24 cellular contexts compared by ENCODE assay signal in genomic region chr12:126727218-126727601, GRCh38.
"Had no signal": no experiment of that assay in that cellular context is flagged by ENCODE, and none has a peak within 500 bp of the region (broad histone marks: within the 10 kb centered on the region; RNA-seq: fewer than 3 reads in every experiment).

No MANE protein-coding gene starts in this region.

- H3K36me3 ChIP-seq: brain microvascular endothelial cell, esophagus muscularis mucosa, gastrocnemius medialis, lower lobe of right lung, ovary, prostate gland, upper lobe of right lung had no signal

- H3K4me1 ChIP-seq: gastrocnemius medialis, lower lobe of right lung, prostate gland, upper lobe of right lung had no signal

- H3K27ac ChIP-seq: brain microvascular endothelial cell, esophagus muscularis mucosa, gastrocnemius medialis, lower lobe of right lung, ovary, prostate gland, upper lobe of right lung, VCaP had no signal

- H3K27ac Mint-ChIP-seq: activated CD4-positive, alpha-beta memory T cell treated with anti-CD3 and anti-CD28 coated beads, Interleukin-2, amount 10 ng/mL, durations not matched to agents 7 days and 5 days; activated CD4-positive, alpha-beta T cell treated with anti-CD3 and anti-CD28 coated beads, Interleukin-2, amount 10 ng/mL, durations not matched to agents 24 days and 14 days; dendritic cell treated with granulocyte-macrophage colony-stimulating factor and Interleukin-4, amounts not matched to agents 40 ng/mL and 50 ng/mL, for 4 days; effector memory CD8-positive, alpha-beta T cell; immature natural killer cell; naive thymus-derived CD4-positive, alpha-beta T cell had no signal

- H3K4me3 Mint-ChIP-seq: activated CD4-positive, alpha-beta memory T cell treated with anti-CD3 and anti-CD28 coated beads, Interleukin-2, amount 10 ng/mL, durations not matched to agents 7 days and 5 days; activated CD4-positive, alpha-beta T cell treated with anti-CD3 and anti-CD28 coated beads, Interleukin-2, amount 10 ng/mL, durations not matched to agents 24 days and 14 days; dendritic cell treated with granulocyte-macrophage colony-stimulating factor and Interleukin-4, amounts not matched to agents 40 ng/mL and 50 ng/mL, for 4 days; immature natural killer cell had no signal

- H3K4me1 Mint-ChIP-seq: activated CD4-positive, alpha-beta memory T cell treated with anti-CD3 and anti-CD28 coated beads, Interleukin-2, amount 10 ng/mL, durations not matched to agents 7 days and 5 days; activated CD4-positive, alpha-beta T cell treated with anti-CD3 and anti-CD28 coated beads, Interleukin-2, amount 10 ng/mL, durations not matched to agents 24 days and 14 days; immature natural killer cell had no signal

- H3K4me3 ChIP-seq: esophagus muscularis mucosa, gastrocnemius medialis, lower lobe of right lung, ovary, prostate gland, upper lobe of right lung had no signal

- H3K9me3 ChIP-seq: esophagus muscularis mucosa, gastrocnemius medialis, lower lobe of right lung, ovary, prostate gland, upper lobe of right lung had no signal

- H3K9me3 Mint-ChIP-seq: activated CD4-positive, alpha-beta T cell treated with anti-CD3 and anti-CD28 coated beads, Interleukin-2, amount 10 ng/mL, durations not matched to agents 24 days and 14 days; dendritic cell treated with granulocyte-macrophage colony-stimulating factor and Interleukin-4, amounts not matched to agents 40 ng/mL and 50 ng/mL, for 4 days had no signal

- ATAC-seq: activated CD4-positive, CD25-positive, alpha-beta regulatory T cell treated with anti-CD3 and anti-CD28 coated beads, Interleukin-2, amount 50 U/mL, for 24 hours; effector memory CD8-positive, alpha-beta T cell; gastrocnemius medialis; left lobe of liver; naive thymus-derived CD4-positive, alpha-beta T cell had no signal

- DNase-seq: activated CD4-positive, alpha-beta memory T cell treated with anti-CD3 and anti-CD28 coated beads, Interleukin-2, amount 10 ng/mL, durations not matched to agents 7 days and 5 days; activated CD4-positive, alpha-beta T cell treated with anti-CD3 and anti-CD28 coated beads, Interleukin-2, amount 10 ng/mL, durations not matched to agents 24 days and 14 days; activated effector memory CD4-positive, alpha-beta T cell treated with anti-CD3 and anti-CD28 coated beads, Interleukin-2, amount 50 U/mL, for 16 hours; activated naive CD4-positive, alpha-beta T cell treated with anti-CD3 and anti-CD28 coated beads, Interleukin-2, amount 50 U/mL, for 16 hours; activated T-cell treated with anti-CD3 and anti-CD28 coated beads for 4 hours; brain microvascular endothelial cell; caudate nucleus; effector memory CD8-positive, alpha-beta T cell; gastrocnemius medialis; head of caudate nucleus; hypothalamus; immature natural killer cell; lower lobe of right lung; naive thymus-derived CD4-positive, alpha-beta T cell; ovary; stimulated activated CD4-positive, alpha-beta T cell treated with anti-CD3 and anti-CD28 coated beads, Interleukin-4, amount 100 ng/mL, for 1 hour; stimulated activated naive CD4-positive, alpha-beta T cell treated with Interleukin-2 at 50 U/mL for 16 hours; upper lobe of right lung had no signal

- H3K27me3 ChIP-seq: brain microvascular endothelial cell, ovary had no signal
